In genomic region chr6:122903266-122903915, GRCh38 we compare ENCODE assay signal across 33 cellular contexts.
"Had no signal": no experiment of that assay in that cellular context is flagged by ENCODE, and none has a peak within 500 bp of the region (broad histone marks: within the 10 kb centered on the region; RNA-seq: fewer than 3 reads in every experiment).

No MANE protein-coding gene starts in this region.

- DNase-seq: activated CD4-positive, alpha-beta memory T cell treated with anti-CD3 and anti-CD28 coated beads, Interleukin-2, amount 10 ng/mL, durations not matched to agents 7 days and 5 days; activated CD4-positive, alpha-beta T cell treated with anti-CD3 and anti-CD28 coated beads for 36 hours; activated CD4-positive, alpha-beta T cell treated with anti-CD3 and anti-CD28 coated beads, Interleukin-2, amount 10 ng/mL, durations not matched to agents 7 days and 5 days; activated CD4-positive, alpha-beta T cell treated with anti-CD3 and anti-CD28 coated beads, Interleukin-2, amount 50 U/mL, for 4 hours; activated CD4-positive, CD25-positive, alpha-beta regulatory T cell; activated CD4-positive, CD25-positive, alpha-beta regulatory T cell treated with anti-CD3 and anti-CD28 coated beads, Interleukin-2, amount 50 U/mL, for 72 hours; activated CD8-positive, alpha-beta memory T cell treated with anti-CD3 and anti-CD28 coated beads, Interleukin-2, amount 50 U/mL, for 48 hours; activated gamma-delta T cell; activated naive CD4-positive, alpha-beta T cell; activated naive CD4-positive, alpha-beta T cell treated with anti-CD3 and anti-CD28 coated beads, Interleukin-2, amount 10 ng/mL, durations not matched to agents 7 days and 5 days; activated naive CD8-positive, alpha-beta T cell treated with anti-CD3 and anti-CD28 coated beads, Interleukin-2, amount 10 ng/mL, durations not matched to agents 7 days and 5 days; activated T-cell treated with anti-CD3 and anti-CD28 coated beads for 4 hours; activated T-cell treated with anti-CD3 and anti-CD28 coated beads, Interleukin-2, amount 50 U/mL, for 24 hours; activated T-cell treated with anti-CD3 and anti-CD28 coated beads, Interleukin-2, amount 50 U/mL, for 72 hours; central memory CD4-positive, alpha-beta T cell; cortex of kidney; dermis blood vessel endothelial cell; effector CD4-positive, alpha-beta T cell; esophagus squamous epithelium; foreskin melanocyte; heart right ventricle; T-helper 2 cell had no signal

- H3K4me3 ChIP-seq: ascending aorta, breast epithelium, cardiac muscle cell, esophagus squamous epithelium, gastroesophageal sphincter, heart right ventricle, hepatocyte had no signal

- H3K36me3 Mint-ChIP-seq: activated naive CD4-positive, alpha-beta T cell treated with anti-CD3 and anti-CD28 coated beads, Interleukin-2, amount 10 ng/mL, durations not matched to agents 7 days and 5 days; activated naive CD4-positive, alpha-beta T cell treated with anti-CD3 and anti-CD28 coated beads, Interleukin-2, amount 50 U/mL, for 72 hours; activated naive CD8-positive, alpha-beta T cell treated with anti-CD3 and anti-CD28 coated beads, Interleukin-2, amount 10 ng/mL, durations not matched to agents 7 days and 5 days; brain had no signal

- H3K9me3 ChIP-seq: ascending aorta, breast epithelium, esophagus squamous epithelium, gastroesophageal sphincter, heart right ventricle had no signal

- H3K79me2 ChIP-seq: hepatocyte had no signal

- H3K27me3 Mint-ChIP-seq: activated CD4-positive, alpha-beta memory T cell treated with anti-CD3 and anti-CD28 coated beads, Interleukin-2, amount 10 ng/mL, durations not matched to agents 7 days and 5 days; activated CD4-positive, alpha-beta T cell treated with anti-CD3 and anti-CD28 coated beads for 36 hours; activated CD4-positive, alpha-beta T cell treated with anti-CD3 and anti-CD28 coated beads, Interleukin-2, amount 10 ng/mL, durations not matched to agents 7 days and 5 days; activated naive CD4-positive, alpha-beta T cell treated with anti-CD3 and anti-CD28 coated beads, Interleukin-2, amount 10 ng/mL, durations not matched to agents 7 days and 5 days; activated naive CD8-positive, alpha-beta T cell treated with anti-CD3 and anti-CD28 coated beads, Interleukin-2, amount 10 ng/mL, durations not matched to agents 7 days and 5 days; activated T-cell treated with anti-CD3 and anti-CD28 coated beads, Interleukin-2, amount 50 U/mL, for 24 hours had no signal

- H3K27ac ChIP-seq: ascending aorta, breast epithelium, cardiac muscle cell, epithelial cell of prostate, esophagus squamous epithelium, gastroesophageal sphincter, heart right ventricle, hepatocyte had no signal

- H3K36me3 ChIP-seq: ascending aorta, breast epithelium, cardiac muscle cell, esophagus squamous epithelium, gastroesophageal sphincter, heart right ventricle had no signal

- H3K4me3 Mint-ChIP-seq: activated CD4-positive, alpha-beta memory T cell treated with anti-CD3 and anti-CD28 coated beads, Interleukin-2, amount 10 ng/mL, durations not matched to agents 7 days and 5 days; activated CD4-positive, alpha-beta T cell treated with anti-CD3 and anti-CD28 coated beads for 36 hours; activated CD4-positive, alpha-beta T cell treated with anti-CD3 and anti-CD28 coated beads, Interleukin-2, amount 10 ng/mL, durations not matched to agents 7 days and 5 days; activated naive CD4-positive, alpha-beta T cell treated with anti-CD3 and anti-CD28 coated beads, Interleukin-2, amount 10 ng/mL, durations not matched to agents 7 days and 5 days; activated naive CD8-positive, alpha-beta T cell treated with anti-CD3 and anti-CD28 coated beads, Interleukin-2, amount 10 ng/mL, durations not matched to agents 7 days and 5 days; activated T-cell treated with anti-CD3 and anti-CD28 coated beads, Interleukin-2, amount 50 U/mL, for 24 hours; activated T-cell treated with anti-CD3 and anti-CD28 coated beads, Interleukin-2, amount 50 U/mL, for 72 hours; brain had no signal

- H3K27ac Mint-ChIP-seq: activated CD4-positive, alpha-beta memory T cell treated with anti-CD3 and anti-CD28 coated beads, Interleukin-2, amount 10 ng/mL, durations not matched to agents 7 days and 5 days; activated CD4-positive, alpha-beta T cell treated with anti-CD3 and anti-CD28 coated beads for 36 hours; activated CD4-positive, alpha-beta T cell treated with anti-CD3 and anti-CD28 coated beads, Interleukin-2, amount 10 ng/mL, durations not matched to agents 7 days and 5 days; activated naive CD4-positive, alpha-beta T cell treated with anti-CD3 and anti-CD28 coated beads, Interleukin-2, amount 10 ng/mL, durations not matched to agents 7 days and 5 days; activated naive CD4-positive, alpha-beta T cell treated with anti-CD3 and anti-CD28 coated beads, Interleukin-2, amount 50 U/mL, for 72 hours; activated naive CD8-positive, alpha-beta T cell treated with anti-CD3 and anti-CD28 coated beads, Interleukin-2, amount 10 ng/mL, durations not matched to agents 7 days and 5 days; activated T-cell treated with anti-CD3 and anti-CD28 coated beads, Interleukin-2, amount 50 U/mL, for 24 hours; activated T-cell treated with anti-CD3 and anti-CD28 coated beads, Interleukin-2, amount 50 U/mL, for 72 hours; brain had no signal

- H3K4me1 Mint-ChIP-seq: activated CD4-positive, alpha-beta memory T cell treated with anti-CD3 and anti-CD28 coated beads, Interleukin-2, amount 10 ng/mL, durations not matched to agents 7 days and 5 days; activated CD4-positive, alpha-beta T cell treated with anti-CD3 and anti-CD28 coated beads for 36 hours; activated CD4-positive, alpha-beta T cell treated with anti-CD3 and anti-CD28 coated beads, Interleukin-2, amount 10 ng/mL, durations not matched to agents 7 days and 5 days; activated naive CD4-positive, alpha-beta T cell treated with anti-CD3 and anti-CD28 coated beads, Interleukin-2, amount 10 ng/mL, durations not matched to agents 7 days and 5 days; activated naive CD8-positive, alpha-beta T cell treated with anti-CD3 and anti-CD28 coated beads, Interleukin-2, amount 10 ng/mL, durations not matched to agents 7 days and 5 days; brain had no signal

- H2AFZ ChIP-seq: hepatocyte had no signal

- FAIRE-seq: colon, endometrium, endothelial cell of umbilical vein had no signal

- H3K4me1 ChIP-seq: ascending aorta, breast epithelium, esophagus squamous epithelium, gastroesophageal sphincter, heart right ventricle had no signal

- H3K4me2 ChIP-seq: hepatocyte had no signal

- H3K27me3 ChIP-seq: ascending aorta, breast epithelium, cardiac muscle cell, esophagus squamous epithelium, gastroesophageal sphincter, heart right ventricle, hepatocyte had no signal

- ATAC-seq: activated CD4-positive, alpha-beta T cell treated with anti-CD3 and anti-CD28 coated beads for 36 hours; activated naive CD4-positive, alpha-beta T cell treated with anti-CD3 and anti-CD28 coated beads, Interleukin-2, amount 50 U/mL, for 72 hours; activated T-cell treated with anti-CD3 and anti-CD28 coated beads, Interleukin-2, amount 50 U/mL, for 72 hours; gastroesophageal sphincter; heart right ventricle had no signal

- H3K9me3 Mint-ChIP-seq: activated CD4-positive, alpha-beta memory T cell treated with anti-CD3 and anti-CD28 coated beads, Interleukin-2, amount 10 ng/mL, durations not matched to agents 7 days and 5 days; activated CD4-positive, alpha-beta T cell treated with anti-CD3 and anti-CD28 coated beads, Interleukin-2, amount 10 ng/mL, durations not matched to agents 7 days and 5 days; activated naive CD4-positive, alpha-beta T cell treated with anti-CD3 and anti-CD28 coated beads, Interleukin-2, amount 10 ng/mL, durations not matched to agents 7 days and 5 days; activated naive CD8-positive, alpha-beta T cell treated with anti-CD3 and anti-CD28 coated beads, Interleukin-2, amount 10 ng/mL, durations not matched to agents 7 days and 5 days; activated T-cell treated with anti-CD3 and anti-CD28 coated beads, Interleukin-2, amount 50 U/mL, for 24 hours; brain had no signal
